11 cellular contexts compared by ENCODE assay signal in the genomic region with DNA sequence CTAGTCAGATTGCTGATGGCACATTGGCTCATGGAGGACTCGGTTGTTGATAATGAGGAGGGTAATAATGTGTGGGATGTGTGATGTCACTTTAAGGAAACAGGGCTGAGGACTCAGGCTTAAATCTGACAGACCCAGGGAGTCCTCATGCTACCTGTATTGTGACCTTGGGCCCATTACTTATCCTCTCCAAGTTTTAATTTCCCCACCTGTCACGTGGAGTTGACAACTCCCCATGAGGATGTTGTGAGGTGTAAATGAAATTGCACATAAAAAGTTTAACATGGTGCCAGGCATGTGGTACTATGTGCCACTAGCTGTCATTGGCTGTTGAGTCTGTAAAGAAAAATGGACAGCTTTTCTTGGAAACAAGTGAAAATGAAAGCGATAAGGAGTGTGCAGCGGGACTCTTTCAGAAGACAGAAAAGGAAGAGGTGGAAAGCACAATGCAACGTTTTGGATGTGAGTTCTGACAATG. TPM values are rescaled to one million over a fixed set of nuclear protein-coding genes. Genes with fewer than 3 reads are reported as not detected.
DNase-seq lines count a peak whose midpoint lies in the region; ATAC-seq and TF ChIP-seq lines count a peak whose summit lies in the region.
"Had no signal": no experiment of that assay in that cellular context is flagged by ENCODE, and none has a peak within 500 bp of the region (broad histone marks: within the 10 kb centered on the region; RNA-seq: fewer than 3 reads in every experiment).

No MANE protein-coding gene starts in this region.

- H3K36me3 Mint-ChIP-seq in CD8-positive, alpha-beta memory T cell = peaks cover 22 to 50% (median 26%) of the 10 kb centered on the region in 3 donors
- peaks cover 42% of the 10 kb centered on the region for H3K36me3 Mint-ChIP-seq in activated naive CD8-positive, alpha-beta T cell treated with anti-CD3 and anti-CD28 coated beads, Interleukin-2, amount 50 U/mL, for 24 hours (ENCODE audit: low read depth)
- peaks cover 19% of the 10 kb centered on the region for H3K36me3 Mint-ChIP-seq in natural killer cell
- H3K36me3 Mint-ChIP-seq in chondrocyte (ENCODE audit: low read depth) = peaks cover 1% of the 10 kb centered on the region

- peak; percentile 5 for ATAC-seq in activated naive CD8-positive, alpha-beta T cell treated with anti-CD3 and anti-CD28 coated beads, Interleukin-2, amount 50 U/mL, for 24 hours
- peak; percentile 40 to 50 (median 43) for ATAC-seq in natural killer cell
- no peak for ATAC-seq in HG03457 (IDR thresholded peaks at IDR 0.05; ENCODE audit: unreplicated experiment)
- ATAC-seq: foreskin keratinocyte had no signal

- H3K4me1 Mint-ChIP-seq in CD8-positive, alpha-beta memory T cell = peaks cover 92 to 100% (median 98%) of the 10 kb centered on the region in 3 donors
- peaks cover 98% of the 10 kb centered on the region for H3K4me1 Mint-ChIP-seq in activated naive CD8-positive, alpha-beta T cell treated with anti-CD3 and anti-CD28 coated beads, Interleukin-2, amount 50 U/mL, for 24 hours
- H3K4me1 Mint-ChIP-seq in natural killer cell (peaks cover 88 to 94% of the 10 kb centered on the region in 2 donors), chondrocyte (ENCODE audit: low read depth) (no peaks in the 10 kb centered on the region)

- peaks cover 0 to 2% (median 0%) of the 10 kb centered on the region in 5 donors for H3K9me3 Mint-ChIP-seq in CD8-positive, alpha-beta memory T cell
- peaks cover 13% of the 10 kb centered on the region for H3K9me3 Mint-ChIP-seq in activated naive CD8-positive, alpha-beta T cell treated with anti-CD3 and anti-CD28 coated beads, Interleukin-2, amount 50 U/mL, for 24 hours
- H3K9me3 Mint-ChIP-seq in natural killer cell (peaks cover 0 to 6% of the 10 kb centered on the region in 2 donors), chondrocyte (ENCODE audit: low read depth) (peaks cover 8% of the 10 kb centered on the region)

- H3K27ac ChIP-seq in CD8-positive, alpha-beta memory T cell (ENCODE audit: low read depth, low read length) = peak overlapping the region; percentile 72
- H3K27ac ChIP-seq: foreskin keratinocyte had no signal

- H3K9me3 ChIP-seq in CD8-positive, alpha-beta memory T cell (ENCODE audit: low read length) = no peaks in the 10 kb centered on the region

- no peaks in the 10 kb centered on the region for H3K27me3 Mint-ChIP-seq in CD8-positive, alpha-beta memory T cell
- H3K27me3 Mint-ChIP-seq in activated naive CD8-positive, alpha-beta T cell treated with anti-CD3 and anti-CD28 coated beads, Interleukin-2, amount 50 U/mL, for 24 hours = no peaks in the 10 kb centered on the region
- no peaks in the 10 kb centered on the region for H3K27me3 Mint-ChIP-seq in natural killer cell (ENCODE audit: low read depth in 2 of 2)
- H3K27me3 Mint-ChIP-seq in chondrocyte (ENCODE audit: low read depth) = peaks cover 7% of the 10 kb centered on the region

- peak overlapping the region; percentile 48 to 85 (median 60) for H3K4me3 Mint-ChIP-seq in CD8-positive, alpha-beta memory T cell
- peak overlapping the region; percentile 61 for H3K4me3 Mint-ChIP-seq in activated naive CD8-positive, alpha-beta T cell treated with anti-CD3 and anti-CD28 coated beads, Interleukin-2, amount 50 U/mL, for 24 hours
- H3K4me3 Mint-ChIP-seq in natural killer cell (peak overlapping the region; percentile 87), chondrocyte (ENCODE audit: unreplicated experiment) (no peak overlapping the region)

- TF ChIP-seq CTCF in natural killer cell (IDR thresholded peaks at IDR 0.05) (no peak), chondrocyte (IDR thresholded peaks at IDR 0.05) (no peak)

- no peaks in the 10 kb centered on the region for H3K27me3 ChIP-seq in CD8-positive, alpha-beta memory T cell (ENCODE audit: insufficient read depth, low read length, poor library complexity, severe bottlenecking)
- H3K27me3 ChIP-seq: foreskin keratinocyte had no signal

- CTCF ChIA-PET in CD8-positive, alpha-beta memory T cell (lab: Charles Lee) = interaction anchor here (0.8 to 20.0 kb wide), 9 partner anchors 8 to 184 kb away, joined by 3 to 296 read pairs (median 7); a partner anchor contains a TSS

- peak in 1 of 5 donors; percentile 43 for DNase-seq in CD8-positive, alpha-beta memory T cell
- DNase-seq in OCI-M1 (lab: John Stamatoyannopoulos, UW) (peak; percentile 95), natural killer cell (no peak), kidney glomerular epithelial cell (lab: John Stamatoyannopoulos, UW) (no peak), chondrocyte (ENCODE audit: low spot score) (no peak), SK-N-DZ (ENCODE audit: low spot score) (no peak)
- DNase-seq in activated naive CD8-positive, alpha-beta T cell treated with anti-CD3 and anti-CD28 coated beads, Interleukin-2, amount 50 U/mL, for 24 hours = no peak
- DNase-seq: activated gamma-delta T cell, foreskin keratinocyte, NCI-H1694 treated with DMSO at 0.1 percent for 48 hours had no signal

- H3K4me3 ChIP-seq in CD8-positive, alpha-beta memory T cell (ENCODE audit: low read length) = peak overlapping the region; percentile 13

- H3K36me3 ChIP-seq in CD8-positive, alpha-beta memory T cell (ENCODE audit: insufficient read depth, low read length) = peaks cover 32% of the 10 kb centered on the region

- H3K4me1 ChIP-seq in CD8-positive, alpha-beta memory T cell (ENCODE audit: insufficient read depth, low read length) = peaks cover 89% of the 10 kb centered on the region
- H3K4me1 ChIP-seq: foreskin keratinocyte had no signal

- POLR2A ChIA-PET in CD8-positive, alpha-beta memory T cell (lab: Charles Lee) = interaction anchor here (0.5 to 14.4 kb wide), 13 partner anchors 10 to 173 kb away, joined by 3 to 158 read pairs (median 7); a partner anchor contains a TSS

- intact Hi-C loops in natural killer cell (cut with micrococcal nuclease) = loop anchor here (10.0 kb wide), 1 partner anchor 223 kb away; a partner anchor contains a TSS

- H3K27ac Mint-ChIP-seq in CD8-positive, alpha-beta memory T cell = peak overlapping the region; percentile 88 to 100 (median 94)
- H3K27ac Mint-ChIP-seq in activated naive CD8-positive, alpha-beta T cell treated with anti-CD3 and anti-CD28 coated beads, Interleukin-2, amount 50 U/mL, for 24 hours = peak overlapping the region; percentile 97
- H3K27ac Mint-ChIP-seq in natural killer cell (peak overlapping the region; percentile 93 to 97), chondrocyte (ENCODE audit: unreplicated experiment) (no peak overlapping the region)

RNA-seq across cellular contexts. Expression of a gene that starts 15.3 kb away (rescaled TPM):
- total RNA-seq in CD8-positive, alpha-beta memory T cell = 100 to 1,000 TPM; 120 to 122 TPM
- 659 TPM for polyA plus RNA-seq in CD8-positive, alpha-beta memory T cell
- total RNA-seq in natural killer cell (100 to 1,000 TPM; 263 to 286 (median 268) TPM), chondrocyte (0.12 to 0.77 TPM in 2 of 3 replicates, not detected in the other)
- not detected in 2 replicates for polyA plus RNA-seq in SK-N-DZ (2014; cell fraction: cytosol; rRNA removed)
- not detected in 2 replicates for polyA plus RNA-seq in SK-N-DZ (2014; cell fraction: nucleus; rRNA removed)
- polyA plus RNA-seq: foreskin keratinocyte had no signal

Comparison
In these comparisons a context has a peak if more than half of its experiments do, and no peak if none do; other contexts are left out.
1. RNA of a gene that starts 15.3 kb away (total RNA-seq): 263 to 286 TPM in natural killer cell and 120 to 122 TPM in CD8-positive, alpha-beta memory T cell; 0.12 to 0.77 TPM in chondrocyte; every median in the first group is over 10 times any median in the second.